ENCODE assay signal across 8 cellular contexts in genomic region chr13:109786457-109787134, GRCh38. TPM values are rescaled to one million over a fixed set of nuclear protein-coding genes. Genes with fewer than 3 reads are reported as not detected.
A peak's percentile ranks its signal among the peaks of the same experiment; 100 is the strongest.
DNase-seq lines count a peak whose midpoint lies in the region; ATAC-seq and TF ChIP-seq lines count a peak whose summit lies in the region.

Gene IRS2 (minus strand): TSS chr13:109786583. CDS start chr13:109786053, 530 bp downstream.

- H3K4me3 Mint-ChIP-seq in progenitor cell of endocrine pancreas (ENCODE audit: low read depth): peak within 1 kb of the TSS; percentile 84
- peak within 1 kb of the TSS; percentile 86 for H3K4me3 Mint-ChIP-seq in type B pancreatic cell

- peaks cover 4% of the 10 kb centered on the region for H3K36me3 Mint-ChIP-seq in progenitor cell of endocrine pancreas (ENCODE audit: insufficient read depth)
- peaks cover under 1% of the 10 kb centered on the region for H3K36me3 Mint-ChIP-seq in type B pancreatic cell

- TF ChIP-seq CTCF in GM13976 (IDR thresholded peaks at IDR 0.05; ENCODE audit: borderline replicate concordance, control extremely low read depth, extremely low read depth, insufficient read depth, missing control alignments): no peak
- TF ChIP-seq CTCF in progenitor cell of endocrine pancreas (IDR thresholded peaks at IDR 0.05; ENCODE audit: unreplicated experiment): no peak
- TF ChIP-seq CTCF in type B pancreatic cell (conservative IDR thresholded peaks at IDR 0.05): no peak

- H3K27me3 Mint-ChIP-seq in progenitor cell of endocrine pancreas (peaks cover 13% of the 10 kb centered on the region), type B pancreatic cell (peaks cover 23% of the 10 kb centered on the region)

- DNase-seq in GM13976 (ENCODE audit: low spot score): peak; percentile 79
- peak; percentile 97 to 100 (median 99) for DNase-seq in NCI-H1417 (lab: John Stamatoyannopoulos, UW)
- peak; percentile 84 to 93 (median 91) for DNase-seq in T-helper 1 cell
- DNase-seq in amniotic stem cell (lab: John Stamatoyannopoulos, UW): peak; percentile 81
- peak; percentile 94 for DNase-seq in left cardiac atrium
- DNase-seq in progenitor cell of endocrine pancreas (ENCODE audit: low spot score, unreplicated experiment): peak; percentile 92
- DNase-seq in type B pancreatic cell (ENCODE audit: extremely low spot score, unreplicated experiment): peak; percentile 95

- in situ Hi-C loops in GM13976 (cut with MboI; ENCODE audit: low sequenced_read_pairs, unreplicated experiment): no loop called here

- intact Hi-C loops in left cardiac atrium (cut with DNase I): loop anchor here (5.0 to 10.0 kb wide), 3 partner anchors 318 to 642 kb away; no protein-coding TSS in a partner anchor

- H3K9me3 Mint-ChIP-seq in progenitor cell of endocrine pancreas (ENCODE audit: low read depth) (no peaks in the 10 kb centered on the region), type B pancreatic cell (no peaks in the 10 kb centered on the region)

- H3K4me1 Mint-ChIP-seq in progenitor cell of endocrine pancreas (ENCODE audit: low read depth) (peaks cover 12% of the 10 kb centered on the region), type B pancreatic cell (ENCODE audit: unreplicated experiment) (peaks cover 4% of the 10 kb centered on the region)

- peak within 1 kb of the TSS; percentile 95 for H3K27ac Mint-ChIP-seq in progenitor cell of endocrine pancreas
- H3K27ac Mint-ChIP-seq in type B pancreatic cell: peak within 1 kb of the TSS; percentile 75

- ATAC-seq in HG02763 (IDR thresholded peaks at IDR 0.05; ENCODE audit: unreplicated experiment) (peak; percentile 94), left cardiac atrium (peak; percentile 83 to 86)

RNA-seq across cellular contexts. Expression of gene IRS2, which starts in this region (rescaled TPM):
- total RNA-seq in left cardiac atrium (10 to 100 TPM; 27.9 to 29.6 TPM), progenitor cell of endocrine pancreas (11.9 and 12.5 TPM in 2 replicates), type B pancreatic cell (ENCODE audit: low replicate concordance) (19.4 and 30.1 TPM in 2 replicates)

Comparison
In these comparisons a context has a peak if more than half of its experiments do, and no peak if none do; other contexts are left out.
1. Peak in every context shown above with its lines: DNase-seq and ATAC-seq.